In genomic region chr9:113935677-113936380, GRCh38 we compare ENCODE assay signal across 17 cellular contexts.
"Had no signal": no experiment of that assay in that cellular context is flagged by ENCODE, and none has a peak within 500 bp of the region (broad histone marks: within the 10 kb centered on the region; RNA-seq: fewer than 3 reads in every experiment).

No MANE protein-coding gene starts in this region.

- H3K36me3 ChIP-seq: suprapubic skin had no signal

- H3K4me3 ChIP-seq: hepatocyte, suprapubic skin had no signal

- H3K27ac ChIP-seq: foreskin keratinocyte, hepatocyte, suprapubic skin, VCaP had no signal

- H3K9me3 ChIP-seq: suprapubic skin had no signal

- H3K4me1 ChIP-seq: foreskin keratinocyte, suprapubic skin had no signal

- ATAC-seq: foreskin keratinocyte; left colon; naive thymus-derived CD8-positive, alpha-beta T cell had no signal

- H3K27me3 Mint-ChIP-seq: activated naive CD4-positive, alpha-beta T cell treated with anti-CD3 and anti-CD28 coated beads, Interleukin-2, amount 10 ng/mL, durations not matched to agents 7 days and 5 days; dendritic cell treated with granulocyte-macrophage colony-stimulating factor and Interleukin-4, amounts not matched to agents 40 ng/mL and 50 ng/mL, for 4 days; naive thymus-derived CD8-positive, alpha-beta T cell; progenitor cell of endocrine pancreas; stimulated activated naive CD8-positive, alpha-beta T cell treated with anti-CD3 and anti-CD28 coated beads, Interleukin-15, Interleukin-2, amounts not matched to agents 100 ng/mL and 50 ng/mL, for 24 hours had no signal

- H3K36me3 Mint-ChIP-seq: activated naive CD4-positive, alpha-beta T cell treated with anti-CD3 and anti-CD28 coated beads, Interleukin-2, amount 10 ng/mL, durations not matched to agents 7 days and 5 days had no signal

- H3K4me3 Mint-ChIP-seq: activated naive CD4-positive, alpha-beta T cell treated with anti-CD3 and anti-CD28 coated beads, Interleukin-2, amount 10 ng/mL, durations not matched to agents 7 days and 5 days; dendritic cell treated with granulocyte-macrophage colony-stimulating factor and Interleukin-4, amounts not matched to agents 40 ng/mL and 50 ng/mL, for 4 days; naive thymus-derived CD8-positive, alpha-beta T cell; stimulated activated naive CD8-positive, alpha-beta T cell treated with anti-CD3 and anti-CD28 coated beads, Interleukin-15, Interleukin-2, amounts not matched to agents 100 ng/mL and 50 ng/mL, for 24 hours had no signal

- DNase-seq: activated CD4-positive, alpha-beta T cell treated with anti-CD3 and anti-CD28 coated beads for 1 hour; activated naive CD4-positive, alpha-beta T cell treated with anti-CD3 and anti-CD28 coated beads, Interleukin-2, amount 10 ng/mL, durations not matched to agents 7 days and 5 days; cerebellar nuclear complex; effector memory CD4-positive, alpha-beta T cell; foreskin keratinocyte; left colon; naive thymus-derived CD8-positive, alpha-beta T cell; stimulated activated CD4-positive, alpha-beta T cell treated with anti-CD3 and anti-CD28 coated beads, Interleukin-2, amount 100 ng/mL, for 24 hours; SW 1271; T-helper 2 cell; trophoblast cell had no signal

- H3K27ac Mint-ChIP-seq: activated naive CD4-positive, alpha-beta T cell treated with anti-CD3 and anti-CD28 coated beads, Interleukin-2, amount 10 ng/mL, durations not matched to agents 7 days and 5 days; dendritic cell treated with granulocyte-macrophage colony-stimulating factor and Interleukin-4, amounts not matched to agents 40 ng/mL and 50 ng/mL, for 4 days; naive thymus-derived CD8-positive, alpha-beta T cell; progenitor cell of endocrine pancreas; stimulated activated naive CD8-positive, alpha-beta T cell treated with anti-CD3 and anti-CD28 coated beads, Interleukin-15, Interleukin-2, amounts not matched to agents 100 ng/mL and 50 ng/mL, for 24 hours had no signal

- H3K9me3 Mint-ChIP-seq: activated naive CD4-positive, alpha-beta T cell treated with anti-CD3 and anti-CD28 coated beads, Interleukin-2, amount 10 ng/mL, durations not matched to agents 7 days and 5 days; dendritic cell treated with granulocyte-macrophage colony-stimulating factor and Interleukin-4, amounts not matched to agents 40 ng/mL and 50 ng/mL, for 4 days had no signal

- H3K27me3 ChIP-seq: foreskin keratinocyte, hepatocyte, suprapubic skin had no signal

- H3K4me1 Mint-ChIP-seq: activated naive CD4-positive, alpha-beta T cell treated with anti-CD3 and anti-CD28 coated beads, Interleukin-2, amount 10 ng/mL, durations not matched to agents 7 days and 5 days; naive thymus-derived CD8-positive, alpha-beta T cell had no signal
